Comparison of ENCODE assay signal across 10 cellular contexts in the genomic region with DNA sequence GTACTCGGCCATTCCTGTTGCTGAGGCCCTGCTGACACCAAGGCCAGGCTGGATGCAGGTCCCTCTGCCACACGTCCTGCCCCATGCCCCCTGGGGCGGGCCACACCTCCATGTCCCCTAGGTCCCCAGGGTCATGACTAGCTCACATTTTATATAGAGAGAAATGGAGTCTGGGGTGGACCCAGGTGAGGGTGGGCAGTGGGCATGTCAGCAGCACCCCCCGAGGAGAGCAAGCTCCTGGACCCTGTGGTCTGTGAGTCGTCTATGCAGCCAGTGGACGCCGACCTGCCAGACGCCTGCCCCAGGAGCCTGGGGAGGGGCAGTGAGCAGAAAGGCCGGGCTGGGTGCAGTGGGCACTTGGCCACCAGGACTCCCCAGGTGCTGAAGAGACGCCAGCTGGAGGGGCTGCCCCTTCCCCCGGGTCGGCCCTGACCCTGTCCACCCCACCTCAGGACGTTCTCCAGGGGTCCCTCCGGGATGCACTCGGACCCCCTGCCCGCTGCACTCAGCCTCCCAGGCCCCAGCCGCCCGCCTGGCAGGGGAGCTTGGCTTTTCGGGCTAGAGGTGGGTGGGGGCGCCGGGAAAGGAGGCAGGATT. TPM values are rescaled to one million over a fixed set of nuclear protein-coding genes. Genes with fewer than 3 reads are reported as not detected.
DNase-seq lines count a peak whose midpoint lies in the region; ATAC-seq and TF ChIP-seq lines count a peak whose summit lies in the region.
"Had no signal": no experiment of that assay in that cellular context is flagged by ENCODE, and none has a peak within 500 bp of the region (broad histone marks: within the 10 kb centered on the region; RNA-seq: fewer than 3 reads in every experiment).

No MANE protein-coding gene starts in this region.

- TF ChIP-seq POLR2A in gastroesophageal sphincter (IDR thresholded peaks at IDR 0.05), result no peak

- H3K4me3 Mint-ChIP-seq in type B pancreatic cell, result peak overlapping the region; percentile 11

- H3K27ac Mint-ChIP-seq in type B pancreatic cell, result no peak overlapping the region

- H3K4me1 Mint-ChIP-seq in type B pancreatic cell (ENCODE audit: unreplicated experiment), result peaks cover 21% of the 10 kb centered on the region

- ATAC-seq in heart right ventricle (no peak), gastroesophageal sphincter (no peak)

- H3K36me3 ChIP-seq in heart right ventricle, result peaks cover 0 to 4% (median 0%) of the 10 kb centered on the region in 9 donors
- H3K36me3 ChIP-seq in right atrium auricular region, result no peaks in the 10 kb centered on the region
- peaks cover 0 to 5% of the 10 kb centered on the region in 2 donors for H3K36me3 ChIP-seq in gastroesophageal sphincter
- H3K36me3 ChIP-seq: uterus had no signal

- H3K4me1 ChIP-seq in heart right ventricle, result peaks cover 6 to 65% (median 43%) of the 10 kb centered on the region in 9 donors
- H3K4me1 ChIP-seq in right atrium auricular region, result peaks cover 0 to 62% of the 10 kb centered on the region in 2 donors
- H3K4me1 ChIP-seq in gastroesophageal sphincter, result peaks cover 0 to 72% (median 47%) of the 10 kb centered on the region in 3 donors

- H3K9me3 ChIP-seq in heart right ventricle (no peaks in the 10 kb centered on the region), right atrium auricular region (no peaks in the 10 kb centered on the region), gastroesophageal sphincter (no peaks in the 10 kb centered on the region)
- H3K9me3 ChIP-seq: uterus had no signal

- DNase-seq in heart right ventricle (no peak), right atrium auricular region (ENCODE audit: low spot score) (no peak), type B pancreatic cell (ENCODE audit: extremely low spot score, unreplicated experiment) (no peak), SHP77 (lab: John Stamatoyannopoulos, UW) (no peak), cerebellar nuclear complex (lab: John Stamatoyannopoulos, UW) (no peak)
- DNase-seq: activated gamma-delta T cell treated with Interleukin-2 at 50 U/mL for 16 hours, NCI-H1417 treated with DMSO at 0.1 percent for 48 hours had no signal

- no peak for TF ChIP-seq CTCF in heart right ventricle (IDR thresholded peaks at IDR 0.05)
- TF ChIP-seq CTCF in right atrium auricular region (IDR thresholded peaks at IDR 0.05), result no peak
- TF ChIP-seq CTCF in gastroesophageal sphincter (IDR thresholded peaks at IDR 0.05), result no peak
- no peak for TF ChIP-seq CTCF in type B pancreatic cell (conservative IDR thresholded peaks at IDR 0.05)

- H3K27me3 Mint-ChIP-seq in type B pancreatic cell, result peaks cover 25% of the 10 kb centered on the region

- H3K4me3 ChIP-seq in heart right ventricle, result peak overlapping the region in 8 of 10 donors; percentile 21 to 51 (median 48)
- H3K4me3 ChIP-seq in right atrium auricular region, result peak overlapping the region in 1 of 2 donors; percentile 49
- H3K4me3 ChIP-seq in gastroesophageal sphincter, result peak overlapping the region in 1 of 2 donors; percentile 47

- intact Hi-C loops in heart right ventricle (cut with DNase I), result loop anchor here in 3 of 10 donors (2.0 to 5.0 kb wide), 3 partner anchors 19 to 37 kb away; no protein-coding TSS in a partner anchor

- no peaks in the 10 kb centered on the region for H3K36me3 Mint-ChIP-seq in type B pancreatic cell

- no peaks in the 10 kb centered on the region for H3K9me3 Mint-ChIP-seq in type B pancreatic cell

- TF ChIP-seq EP300 in gastroesophageal sphincter (IDR thresholded peaks at IDR 0.05), result no peak

- 14 to 17% methylated on average over 21 of the region's 21 CpGs for WGBS in heart right ventricle, 2 donors
- no CpG with 5 or more reads among the region's 21 CpGs for WGBS in gastroesophageal sphincter (ENCODE audit: low coverage in 1 of 2), 2 donors

- peak overlapping the region in 3 of 10 donors; percentile 9 to 51 (median 16) for H3K27ac ChIP-seq in heart right ventricle
- H3K27ac ChIP-seq in right atrium auricular region, result no peak overlapping the region
- H3K27ac ChIP-seq in gastroesophageal sphincter, result peak overlapping the region in 3 of 4 donors; percentile 67 to 79 (median 78)
- H3K27ac ChIP-seq: HL-60 had no signal

- H3K27me3 ChIP-seq in heart right ventricle, result peaks cover 27 to 90% (median 78%) of the 10 kb centered on the region in 7 donors
- H3K27me3 ChIP-seq in right atrium auricular region, result peaks cover 0 to 22% of the 10 kb centered on the region in 2 donors
- H3K27me3 ChIP-seq in gastroesophageal sphincter, result peaks cover 92% of the 10 kb centered on the region
- H3K27me3 ChIP-seq: uterus had no signal

RNA-seq across cellular contexts. Expression of gene SAMD11, which starts 15.9 kb away (rescaled TPM):
- total RNA-seq in heart right ventricle (1 to 10 TPM in 8 of 10 donors, under 1 TPM in 2; 0.87 to 2.2 (median 1.2) TPM), right atrium auricular region (1 to 10 TPM; 2.7 to 6.4 TPM), gastroesophageal sphincter (10 to 100 TPM; 14.2 to 21.2 (median 17.4) TPM), type B pancreatic cell (ENCODE audit: low replicate concordance) (13.1 and 50.5 TPM in 2 replicates)
- polyA plus RNA-seq in heart right ventricle, result 1 to 10 TPM; 1.5 to 2.4 TPM

RNA-seq across cellular contexts. Expression of gene NOC2L, which starts 19.4 kb away (rescaled TPM):
- total RNA-seq in heart right ventricle (10 to 100 TPM; 38.3 to 52.5 (median 42.6) TPM), right atrium auricular region (10 to 100 TPM; 29.5 to 38.8 TPM), gastroesophageal sphincter (10 to 100 TPM; 36.3 to 54.1 (median 45.2) TPM), type B pancreatic cell (ENCODE audit: low replicate concordance) (75.1 and 87.2 TPM in 2 replicates)
- 10 to 100 TPM; 62.5 to 64.8 TPM for polyA plus RNA-seq in heart right ventricle

RNA-seq across cellular contexts. Expression of gene KLHL17, which starts 20.8 kb away (rescaled TPM):
- total RNA-seq in heart right ventricle (1 to 10 TPM; 1.3 to 6.6 (median 3.2) TPM), right atrium auricular region (1 to 10 TPM; 2.4 to 2.9 TPM), gastroesophageal sphincter (10 to 100 TPM in 2 of 4 donors, 1 to 10 TPM in 2; 3.6 to 12.0 (median 10.1) TPM), type B pancreatic cell (ENCODE audit: low replicate concordance) (31.5 and 42.2 TPM in 2 replicates)
- 10 to 100 TPM in 1 of 2 donors, 1 to 10 TPM in 1; 7.7 to 10.2 TPM for polyA plus RNA-seq in heart right ventricle

RNA-seq across cellular contexts. Expression of gene PLEKHN1, which starts 26.7 kb away (rescaled TPM):
- total RNA-seq in heart right ventricle (under 1 TPM in 2 of 10 donors, not detected in 8; 0.13 to 0.30 TPM), right atrium auricular region (under 1 TPM in 1 of 2 donors, not detected in 1; 0.59 TPM), gastroesophageal sphincter (1 to 10 TPM in 1 of 4 donors, under 1 TPM in 1, not detected in 2; 0.62 to 2.3 TPM), type B pancreatic cell (ENCODE audit: low replicate concordance) (6.4 and 16.7 TPM in 2 replicates)
- under 1 TPM; 0.28 to 0.37 TPM for polyA plus RNA-seq in heart right ventricle

RNA-seq across cellular contexts. Expression of gene PERM1, which starts 42.3 kb away (rescaled TPM):
- total RNA-seq in heart right ventricle (100 to 1,000 TPM in 8 of 10 donors, 10 to 100 TPM in 2; 66.2 to 238 (median 122) TPM), right atrium auricular region (10 to 100 TPM; 22.0 to 61.8 TPM), gastroesophageal sphincter (1 to 10 TPM in 2 of 4 donors, under 1 TPM in 1, not detected in 1; 0.39 to 1.9 (median 1.4) TPM), type B pancreatic cell (ENCODE audit: low replicate concordance) (0.34 and 0.62 TPM in 2 replicates)
- 100 to 1,000 TPM in 1 of 2 donors, 10 to 100 TPM in 1; 55.1 to 513 TPM for polyA plus RNA-seq in heart right ventricle

Comparison
In these comparisons a context has a peak if more than half of its experiments do, and no peak if none do; other contexts are left out.
1. H3K27ac ChIP-seq: peak in gastroesophageal sphincter (3 of 4); none in right atrium auricular region (0 of 2).